15 cellular contexts compared by ENCODE assay signal in genomic region chr20:58342104-58342945, GRCh38. TPM values are rescaled to one million over a fixed set of nuclear protein-coding genes. Genes with fewer than 3 reads are reported as not detected.
DNase-seq lines count a peak whose midpoint lies in the region; ATAC-seq, FAIRE-seq and TF ChIP-seq lines count a peak whose summit lies in the region.
"Had no signal": no experiment of that assay in that cellular context is flagged by ENCODE, and none has a peak within 500 bp of the region (broad histone marks: within the 10 kb centered on the region; RNA-seq: fewer than 3 reads in every experiment).

No MANE protein-coding gene starts in this region.

- FAIRE-seq in kidney (lab: Jason Lieb, UNC) = no peak

- peaks cover 45 to 47% of the 10 kb centered on the region in 2 donors for H3K4me1 Mint-ChIP-seq in natural killer cell treated with Interleukin-12 subunit alpha and Interleukin-12 subunit beta and Interleukin-15 and Interleukin-18, amount 100 ng/mL, for 72 hours (ENCODE audit: low read depth in 2 of 2)

- no peak overlapping the region for H3K9ac ChIP-seq in kidney (ENCODE audit: low read length in 2 of 2)

- no peak overlapping the region for H3K4me3 Mint-ChIP-seq in natural killer cell treated with Interleukin-12 subunit alpha and Interleukin-12 subunit beta and Interleukin-15 and Interleukin-18, amount 100 ng/mL, for 72 hours

- H3K36me3 ChIP-seq in ACC112 (ENCODE audit: insufficient read depth, low read length) (peaks cover 24% of the 10 kb centered on the region), kidney (ENCODE audit: control insufficient read depth in 1 of 2, insufficient read depth in 2 of 2, low read length in 2 of 2) (peaks cover 13 to 16% of the 10 kb centered on the region in 2 donors)

- H3K9me3 ChIP-seq in kidney (ENCODE audit: control insufficient read depth in 1 of 2, low read length in 2 of 2) = no peaks in the 10 kb centered on the region
- H3K9me3 ChIP-seq: neutrophil had no signal

- ATAC-seq in HG02973 (IDR thresholded peaks at IDR 0.05; ENCODE audit: unreplicated experiment) (no peak), HG03175 (IDR thresholded peaks at IDR 0.05; ENCODE audit: unreplicated experiment) (no peak)
- ATAC-seq in natural killer cell treated with Interleukin-12 subunit alpha and Interleukin-12 subunit beta and Interleukin-15 and Interleukin-18, amount 100 ng/mL, for 72 hours = no peak

- peaks cover 6% of the 10 kb centered on the region for H3K9me3 Mint-ChIP-seq in natural killer cell treated with Interleukin-12 subunit alpha and Interleukin-12 subunit beta and Interleukin-15 and Interleukin-18, amount 100 ng/mL, for 72 hours

- intact Hi-C loops in kidney (cut with DNase I) = no loop called here

- peaks cover 21% of the 10 kb centered on the region for H3K36me3 Mint-ChIP-seq in natural killer cell treated with Interleukin-12 subunit alpha and Interleukin-12 subunit beta and Interleukin-15 and Interleukin-18, amount 100 ng/mL, for 72 hours

- no peak for TF ChIP-seq CTCF in foreskin fibroblast (IDR thresholded peaks at IDR 0.05; ENCODE audit: low read depth, low read length)
- TF ChIP-seq CTCF in kidney (IDR thresholded peaks at IDR 0.05; ENCODE audit: borderline replicate concordance, extremely low read depth, insufficient read depth) = no peak

- H3K79me2 ChIP-seq in ACC112 (ENCODE audit: control insufficient read depth, insufficient read depth, low read length, unreplicated experiment) = peaks cover 69% of the 10 kb centered on the region

- H3K27me3 ChIP-seq in ACC112 (ENCODE audit: insufficient read depth, low read length) = no peaks in the 10 kb centered on the region
- H3K27me3 ChIP-seq: neutrophil had no signal

- H3K4me3 ChIP-seq in ACC112 (ENCODE audit: low read depth, low read length) (peak overlapping the region; percentile 41), foreskin fibroblast (ENCODE audit: low read depth in 1 of 2, low read length in 2 of 2) (no peak overlapping the region), kidney (ENCODE audit: low read length in 2 of 2) (no peak overlapping the region)

- peak overlapping the region; percentile 90 for H3K27ac ChIP-seq in ACC112 (ENCODE audit: low read depth, low read length)
- H3K27ac ChIP-seq in kidney (ENCODE audit: low read depth in 2 of 2, low read length in 2 of 2) = no peak overlapping the region
- H3K27ac ChIP-seq: neutrophil had no signal

- peak; percentile 95 for DNase-seq in HS-5 (ENCODE audit: low read depth)
- DNase-seq in amniotic stem cell (lab: John Stamatoyannopoulos, UW) = peak; percentile 28
- peak; percentile 47 to 69 for DNase-seq in foreskin fibroblast
- DNase-seq in kidney = no peak
- no peak for DNase-seq in natural killer cell treated with Interleukin-12 subunit alpha and Interleukin-12 subunit beta and Interleukin-15 and Interleukin-18, amount 100 ng/mL, for 72 hours (ENCODE audit: low spot score)
- DNase-seq: activated CD4-positive, alpha-beta T cell treated with anti-CD3 and anti-CD28 coated beads for 48 hours; activated effector memory CD4-positive, alpha-beta T cell treated with Interleukin-2 at 50 U/mL for 16 hours; C1 segment of cervical spinal cord; GDM1; NCI-H1105 treated with DMSO at 0.1 percent for 48 hours; NCI-H774 had no signal

- H3K27ac Mint-ChIP-seq in natural killer cell treated with Interleukin-12 subunit alpha and Interleukin-12 subunit beta and Interleukin-15 and Interleukin-18, amount 100 ng/mL, for 72 hours = no peak overlapping the region

- H2AFZ ChIP-seq in ACC112 (ENCODE audit: low read length, unreplicated experiment) = no peak overlapping the region

- no peaks in the 10 kb centered on the region for H3K27me3 Mint-ChIP-seq in natural killer cell treated with Interleukin-12 subunit alpha and Interleukin-12 subunit beta and Interleukin-15 and Interleukin-18, amount 100 ng/mL, for 72 hours

- H3K4me1 ChIP-seq in ACC112 (ENCODE audit: control insufficient read depth, insufficient read depth, low read length, unreplicated experiment) (peaks cover 56% of the 10 kb centered on the region), kidney (ENCODE audit: control insufficient read depth in 1 of 2, insufficient read depth in 1 of 2, low read depth in 1 of 2, low read length in 2 of 2) (peaks cover 0 to 3% of the 10 kb centered on the region in 2 donors)

RNA-seq across cellular contexts. Expression of gene RAB22A, which starts 32.8 kb away (rescaled TPM):
- total RNA-seq in kidney = 20.7 TPM
- polyA plus RNA-seq in kidney (ENCODE audit: insufficient read depth, low read depth, low replicate concordance) = 7.0 TPM
- 10 to 100 TPM; 12.2 to 16.2 TPM for total RNA-seq in natural killer cell treated with Interleukin-12 subunit alpha and Interleukin-12 subunit beta and Interleukin-15 and Interleukin-18, amount 100 ng/mL, for 72 hours

RNA-seq across cellular contexts. Expression of gene VAPB, which starts 46.7 kb away (rescaled TPM):
- total RNA-seq in kidney = 60.4 TPM
- 49.3 TPM for polyA plus RNA-seq in kidney (ENCODE audit: insufficient read depth, low read depth, low replicate concordance)
- 10 to 100 TPM; 30.0 to 34.3 TPM for total RNA-seq in natural killer cell treated with Interleukin-12 subunit alpha and Interleukin-12 subunit beta and Interleukin-15 and Interleukin-18, amount 100 ng/mL, for 72 hours

Comparison
In these comparisons a context has a peak if more than half of its experiments do, and no peak if none do; other contexts are left out.
1. DNase-seq: peak in HS-5 (single experiment), amniotic stem cell (single experiment) and foreskin fibroblast (2 of 2); none in kidney (single experiment) and natural killer cell treated with Interleukin-12 subunit alpha and Interleukin-12 subunit beta and Interleukin-15 and Interleukin-18, amount 100 ng/mL, for 72 hours (single experiment).